9 cellular contexts compared by ENCODE assay signal in the genomic region with DNA sequence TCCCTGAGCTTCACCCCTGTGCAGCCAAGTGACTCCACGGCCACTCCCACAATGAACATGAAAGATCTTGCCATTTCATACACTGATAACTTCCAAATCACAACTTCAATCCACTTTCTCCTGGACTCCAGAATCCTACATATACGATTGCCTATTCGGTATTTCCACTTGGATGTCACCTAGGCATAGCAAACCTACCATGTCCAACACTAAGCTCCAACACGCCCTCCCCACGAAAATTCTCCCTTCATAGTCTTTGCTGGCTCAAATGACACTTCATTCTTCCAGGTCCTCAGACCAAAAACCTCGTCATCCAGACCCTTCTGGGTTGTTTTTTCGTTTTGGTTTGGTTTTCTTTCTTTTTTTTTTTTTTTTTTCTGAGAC. TPM values are rescaled to one million over a fixed set of nuclear protein-coding genes. Genes with fewer than 3 reads are reported as not detected.
DNase-seq lines count a peak whose midpoint lies in the region; ATAC-seq, FAIRE-seq and TF ChIP-seq lines count a peak whose summit lies in the region.
"Had no signal": no experiment of that assay in that cellular context is flagged by ENCODE, and none has a peak within 500 bp of the region (broad histone marks: within the 10 kb centered on the region; RNA-seq: fewer than 3 reads in every experiment).

No MANE protein-coding gene starts in this region.

- peaks cover 26% of the 10 kb centered on the region for H3K4me1 Mint-ChIP-seq in activated naive CD8-positive, alpha-beta T cell treated with anti-CD3 and anti-CD28 coated beads, Interleukin-2, amount 50 U/mL, for 24 hours

- H3K4me3 ChIP-seq in kidney (ENCODE audit: low read length in 2 of 2) = peak overlapping the region; percentile 83 to 86

- no peak for FAIRE-seq in kidney (lab: Jason Lieb, UNC)
- FAIRE-seq: A204.1 had no signal

- peak overlapping the region; percentile 64 to 80 for H3K9ac ChIP-seq in kidney (ENCODE audit: low read length in 2 of 2)

- peaks cover 37% of the 10 kb centered on the region for H3K27me3 Mint-ChIP-seq in activated naive CD8-positive, alpha-beta T cell treated with anti-CD3 and anti-CD28 coated beads, Interleukin-2, amount 50 U/mL, for 24 hours

- TF ChIP-seq CTCF in kidney (IDR thresholded peaks at IDR 0.05; ENCODE audit: borderline replicate concordance, extremely low read depth, insufficient read depth) = no peak

- DNase-seq in SHP77 treated with DMSO at 0.1 percent for 48 hours (lab: John Stamatoyannopoulos, UW) = peak; percentile 86
- no peak for DNase-seq in SHP77 (lab: John Stamatoyannopoulos, UW)
- DNase-seq in activated naive CD8-positive, alpha-beta T cell treated with anti-CD3 and anti-CD28 coated beads, Interleukin-2, amount 50 U/mL, for 24 hours = no peak
- no peak for DNase-seq in kidney
- no peak for DNase-seq in substantia nigra (lab: John Stamatoyannopoulos, UW)
- no peak for DNase-seq in NCI-H226

- H3K4me3 Mint-ChIP-seq in activated naive CD8-positive, alpha-beta T cell treated with anti-CD3 and anti-CD28 coated beads, Interleukin-2, amount 50 U/mL, for 24 hours = peak overlapping the region; percentile 61

- H3K9me3 ChIP-seq in kidney (ENCODE audit: control insufficient read depth in 1 of 2, low read length in 2 of 2) = no peaks in the 10 kb centered on the region

- peaks cover 12 to 20% of the 10 kb centered on the region in 2 donors for H3K4me1 ChIP-seq in kidney (ENCODE audit: control insufficient read depth in 1 of 2, insufficient read depth in 1 of 2, low read depth in 1 of 2, low read length in 2 of 2)

- intact Hi-C loops in kidney (cut with DNase I) = no loop called here

- peak overlapping the region; percentile 92 to 93 for H3K27ac ChIP-seq in kidney (ENCODE audit: low read depth in 2 of 2, low read length in 2 of 2)
- peak overlapping the region; percentile 92 for H3K27ac ChIP-seq in substantia nigra (ENCODE audit: low read depth, low read length, poor library complexity, severe bottlenecking)

- no peaks in the 10 kb centered on the region for H3K36me3 ChIP-seq in kidney (ENCODE audit: control insufficient read depth in 1 of 2, insufficient read depth in 2 of 2, low read length in 2 of 2)

- H3K36me3 Mint-ChIP-seq in activated naive CD8-positive, alpha-beta T cell treated with anti-CD3 and anti-CD28 coated beads, Interleukin-2, amount 50 U/mL, for 24 hours (ENCODE audit: low read depth) = peaks cover 2% of the 10 kb centered on the region

- H3K27ac Mint-ChIP-seq in activated naive CD8-positive, alpha-beta T cell treated with anti-CD3 and anti-CD28 coated beads, Interleukin-2, amount 50 U/mL, for 24 hours = peak overlapping the region; percentile 35

- ATAC-seq in activated naive CD8-positive, alpha-beta T cell treated with anti-CD3 and anti-CD28 coated beads, Interleukin-2, amount 50 U/mL, for 24 hours = no peak
- ATAC-seq in HG02798 (IDR thresholded peaks at IDR 0.05; ENCODE audit: poor library complexity, unreplicated experiment) = no peak
- ATAC-seq in GM19328 (IDR thresholded peaks at IDR 0.05; ENCODE audit: unreplicated experiment) = no peak

- no peaks in the 10 kb centered on the region for H3K9me3 Mint-ChIP-seq in activated naive CD8-positive, alpha-beta T cell treated with anti-CD3 and anti-CD28 coated beads, Interleukin-2, amount 50 U/mL, for 24 hours

RNA-seq across cellular contexts. Expression of a gene that starts 1.9 kb away (rescaled TPM):
- total RNA-seq in kidney = 0.35 TPM
- 12.5 TPM for polyA plus RNA-seq in kidney (ENCODE audit: insufficient read depth, low read depth, low replicate concordance)

RNA-seq across cellular contexts. Expression of a gene that starts 4.5 kb away (rescaled TPM):
- total RNA-seq in kidney = 3.0 TPM
- 2.5 TPM for polyA plus RNA-seq in kidney (ENCODE audit: insufficient read depth, low read depth, low replicate concordance)

RNA-seq across cellular contexts. Expression of a gene that starts 5.3 kb away (rescaled TPM):
- 103 TPM for total RNA-seq in kidney
- polyA plus RNA-seq in kidney (ENCODE audit: insufficient read depth, low read depth, low replicate concordance) = 317 TPM

RNA-seq across cellular contexts. Expression of a gene that starts 16.3 kb away (rescaled TPM):
- 45.4 TPM for total RNA-seq in kidney
- polyA plus RNA-seq in kidney (ENCODE audit: insufficient read depth, low read depth, low replicate concordance) = 9.2 TPM
